ENCODE assay signal across 20 cellular contexts in the genomic region with DNA sequence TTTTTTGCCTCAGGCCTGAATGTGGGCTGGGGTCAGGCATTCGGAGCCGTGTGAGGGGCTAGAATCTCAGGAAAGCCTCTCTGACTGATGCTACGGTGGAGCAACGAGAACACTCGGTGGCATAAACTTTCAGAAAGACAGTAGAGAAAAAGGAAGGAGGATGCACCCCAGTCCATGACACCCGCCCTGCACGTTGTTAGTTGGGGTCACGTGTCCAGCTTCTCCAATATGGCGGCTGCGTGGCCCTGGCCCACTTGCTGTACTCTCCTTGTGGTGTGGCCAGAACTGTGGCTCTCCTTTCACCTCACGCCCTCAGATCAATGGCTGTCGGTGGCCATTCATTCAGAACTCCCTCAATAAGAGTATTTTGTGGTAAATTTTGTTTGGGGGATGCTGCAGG.
DNase-seq lines count a peak whose midpoint lies in the region; ATAC-seq, FAIRE-seq and TF ChIP-seq lines count a peak whose summit lies in the region.
"Had no signal": no experiment of that assay in that cellular context is flagged by ENCODE, and none has a peak within 500 bp of the region (broad histone marks: within the 10 kb centered on the region; RNA-seq: fewer than 3 reads in every experiment).

No MANE protein-coding gene starts in this region.

- H3K4me3 ChIP-seq in GM23338 (no peak overlapping the region), K562 (no peak overlapping the region), H7 (ENCODE audit: insufficient read depth, low read depth, low read length) (no peak overlapping the region)
- H3K4me3 ChIP-seq: BLaER1, GM23248 had no signal

- H3K4me2 ChIP-seq in GM23338: no peak overlapping the region
- H3K4me2 ChIP-seq in K562 (ENCODE audit: insufficient read depth, low read length): peak overlapping the region; percentile 40
- H3K4me2 ChIP-seq: BLaER1 had no signal

- H3K4me1 ChIP-seq in GM23338 (ENCODE audit: insufficient read depth): peaks cover 33% of the 10 kb centered on the region
- no peaks in the 10 kb centered on the region; a peak in 1 of 5 replicates for H3K4me1 ChIP-seq in K562 (replicated peaks in 1 of 2; ENCODE audit: control insufficient read depth in 2 of 2, insufficient read depth in 2 of 2, low read length in 2 of 2)
- H3K4me1 ChIP-seq: BLaER1, Caco-2 had no signal

- H3K27ac ChIP-seq in GM23338 (ENCODE audit: low read depth) (no peak overlapping the region), K562 (ENCODE audit: extremely low read depth, low read depth, low read length) (no peak overlapping the region)
- H3K27ac ChIP-seq: BLaER1, C4-2B, GM23248 had no signal

- peaks cover 6% of the 10 kb centered on the region; the same call in 1 of the 2 replicates for H3F3A ChIP-seq in GM23338 (replicated peaks; ENCODE audit: low read depth)

- H3K4me3 Mint-ChIP-seq in GM23338: no peak overlapping the region
- H3K4me3 Mint-ChIP-seq in osteocyte (ENCODE audit: unreplicated experiment): no peak overlapping the region
- H3K4me3 Mint-ChIP-seq: B cell; CD4-positive, CD25-positive, alpha-beta regulatory T cell; CD8-positive, alpha-beta T cell had no signal

- peak overlapping the region; percentile 74 for H2AFZ ChIP-seq in GM23338
- peak overlapping the region; percentile 77 for H2AFZ ChIP-seq in K562 (ENCODE audit: low read depth, low read length)
- H2AFZ ChIP-seq: GM23248 had no signal

- FAIRE-seq in K562 (lab: Jason Lieb, UNC): no peak
- FAIRE-seq: A204.1, G401.6, GM12892, H54 had no signal

- H3K9me3 Mint-ChIP-seq in GM23338: no peaks in the 10 kb centered on the region; the same call in 2 of the 3 replicates
- no peaks in the 10 kb centered on the region for H3K9me3 Mint-ChIP-seq in osteocyte (ENCODE audit: unreplicated experiment)
- H3K9me3 Mint-ChIP-seq: CD4-positive, CD25-positive, alpha-beta regulatory T cell; CD8-positive, alpha-beta T cell had no signal

- no peak for TF ChIP-seq EP300 in K562 (IDR thresholded peaks at IDR 0.05; ENCODE audit: low read length)

- intact Hi-C loops in K562 (cut with micrococcal nuclease): no loop called here

- H3K4me1 Mint-ChIP-seq in GM23338 (peaks cover 2% of the 10 kb centered on the region), osteocyte (ENCODE audit: unreplicated experiment) (peaks cover 3% of the 10 kb centered on the region)
- H3K4me1 Mint-ChIP-seq: B cell; CD4-positive, CD25-positive, alpha-beta regulatory T cell had no signal

- TF ChIP-seq CTCF in GM23338 (conservative IDR thresholded peaks at IDR 0.05; ENCODE audit: low read depth in 2 of 2) (peak in 1 of 2 experiments; percentile 44; a peak in 2 of 4 replicates), K562 (IDR thresholded peaks at IDR 0.05 in 2 of 3, conservative IDR thresholded peaks at IDR 0.05 in 1 of 3; ENCODE audit: insufficient read depth in 2 of 3, low read depth in 1 of 3, low read length in 3 of 3) (no peak), osteocyte (IDR thresholded peaks at IDR 0.05) (no peak)

- H3K36me3 Mint-ChIP-seq in GM23338 (ENCODE audit: low read depth): no peaks in the 10 kb centered on the region
- H3K36me3 Mint-ChIP-seq in osteocyte (ENCODE audit: unreplicated experiment): no peaks in the 10 kb centered on the region
- H3K36me3 Mint-ChIP-seq: CD4-positive, CD25-positive, alpha-beta regulatory T cell; CD8-positive, alpha-beta T cell had no signal

- in situ Hi-C loops in K562 (cut with MboI): no loop called here

- H3K9me3 ChIP-seq in K562 (replicated peaks; ENCODE audit: control insufficient read depth, insufficient read depth, low read depth, low read length): no peaks in the 10 kb centered on the region
- H3K9me3 ChIP-seq: BLaER1, Caco-2 had no signal

- H3K27me3 ChIP-seq in GM23338 (ENCODE audit: insufficient read depth) (no peaks in the 10 kb centered on the region), K562 (ENCODE audit: control insufficient read depth in 2 of 2, insufficient read depth in 2 of 2, low read length in 2 of 2) (peaks cover 0 to 22% of the 10 kb centered on the region in 2 experiments; a peak in 4 of 5 replicates), H7 (ENCODE audit: control insufficient read depth, insufficient read depth, low read length) (no peaks in the 10 kb centered on the region)
- H3K27me3 ChIP-seq: BLaER1 had no signal

- H3K36me3 ChIP-seq in GM23338 (ENCODE audit: insufficient read depth) (peaks cover 2% of the 10 kb centered on the region), K562 (ENCODE audit: control insufficient read depth, insufficient read depth, low read length) (no peaks in the 10 kb centered on the region), H7 (replicated peaks; ENCODE audit: control insufficient read depth, insufficient read depth, low read length) (no peaks in the 10 kb centered on the region)
- H3K36me3 ChIP-seq: BLaER1 had no signal

- POLR2A ChIA-PET in K562 (lab: Yijun Ruan, JAX): no interaction called here

- peaks cover 12% of the 10 kb centered on the region for H3K27me3 Mint-ChIP-seq in GM23338 (ENCODE audit: insufficient read depth, low read depth, poor library complexity)
- no peaks in the 10 kb centered on the region for H3K27me3 Mint-ChIP-seq in osteocyte (ENCODE audit: unreplicated experiment)
- H3K27me3 Mint-ChIP-seq: B cell; CD4-positive, CD25-positive, alpha-beta regulatory T cell had no signal

- no peak for TF ChIP-seq RAD21 in K562 (CRISPR knock-in tag; conservative IDR thresholded peaks at IDR 0.05 in 1 of 2, IDR thresholded peaks at IDR 0.05 in 1 of 2)

- CTCF ChIA-PET in K562 (lab: Yijun Ruan, JAX; ENCODE audit: low intra/inter-chr PET ratio): no interaction called here

- H3K79me2 ChIP-seq in GM23338 (replicated peaks; ENCODE audit: insufficient read depth): no peaks in the 10 kb centered on the region
- H3K79me2 ChIP-seq in K562 (ENCODE audit: control insufficient read depth, insufficient read depth, low read length): no peaks in the 10 kb centered on the region

- H3K9me1 ChIP-seq in K562 (ENCODE audit: control insufficient read depth, insufficient read depth, low read length): no peaks in the 10 kb centered on the region

- H3K9ac ChIP-seq in K562 (ENCODE audit: insufficient read depth in 1 of 2, low read depth in 2 of 2, low read length in 2 of 2): no peak overlapping the region
- H3K9ac ChIP-seq: BLaER1, GM23248 had no signal

- no peak overlapping the region for H3K27ac Mint-ChIP-seq in GM23338
- H3K27ac Mint-ChIP-seq in osteocyte (ENCODE audit: unreplicated experiment): no peak overlapping the region
- H3K27ac Mint-ChIP-seq: B cell; CD4-positive, CD25-positive, alpha-beta regulatory T cell; CD8-positive, alpha-beta T cell had no signal

- ATAC-seq in GM23338: no peak
- peak; percentile 79 for ATAC-seq in K562
- ATAC-seq: CD8-positive, alpha-beta T cell had no signal

- peaks cover 13% of the 10 kb centered on the region for H3K9me2 ChIP-seq in GM23338 (ENCODE audit: insufficient read depth)

- 7% methylated on average over 12 of the region's 12 CpGs for WGBS in K562 (ENCODE audit: insufficient coverage, low coverage, missing lambda C conversion rate)

- no peak for DNase-seq in GM23338 (ENCODE audit: low spot score)
- DNase-seq in K562 (ENCODE audit: extremely low read depth in 1 of 4, low spot score in 3 of 4): peak; percentile 14 to 55 (median 43)
- peak; percentile 57 for DNase-seq in osteocyte (ENCODE audit: extremely low spot score, unreplicated experiment)
- no peak for DNase-seq in cerebellum (ENCODE audit: low spot score)
- DNase-seq in nucleus accumbens (lab: John Stamatoyannopoulos, UW): no peak
- no peak for DNase-seq in H7
- DNase-seq: Caco-2; CD4-positive, CD25-positive, alpha-beta regulatory T cell; CD8-positive, alpha-beta T cell; DMS153; DND-41; GM23248; HCEC 1CT had no signal

- BruUV-seq in K562 (replicated peaks; lab: Mats Ljungman, UMichigan): no TSS peak

- H4K20me1 ChIP-seq in GM23338 (replicated peaks; ENCODE audit: insufficient read depth): no peaks in the 10 kb centered on the region
- no peaks in the 10 kb centered on the region for H4K20me1 ChIP-seq in K562 (replicated peaks; ENCODE audit: control insufficient read depth, insufficient read depth, low read length)
- H4K20me1 ChIP-seq: BLaER1 had no signal

- no peak for TF ChIP-seq POLR2A in K562 (conservative IDR thresholded peaks at IDR 0.05)

TF ChIP-seq in GM23338, 12 proteins besides CTCF, POLR2A, EP300 and RAD21 (continues in another document):
- no peak for TF ChIP-seq EZH2phosphoT487 (IDR thresholded peaks at IDR 0.05; ENCODE audit: unreplicated experiment)
- TF ChIP-seq NANOG (IDR thresholded peaks at IDR 0.05; ENCODE audit: borderline replicate concordance): no peak

TF ChIP-seq in K562, 482 proteins besides CTCF, POLR2A, EP300 and RAD21 (continues in another document):
- TF ChIP-seq SAFB (IDR thresholded peaks at IDR 0.05; ENCODE audit: borderline replicate concordance, low read depth, low read length): no peak
- TF ChIP-seq, protein P1, sequence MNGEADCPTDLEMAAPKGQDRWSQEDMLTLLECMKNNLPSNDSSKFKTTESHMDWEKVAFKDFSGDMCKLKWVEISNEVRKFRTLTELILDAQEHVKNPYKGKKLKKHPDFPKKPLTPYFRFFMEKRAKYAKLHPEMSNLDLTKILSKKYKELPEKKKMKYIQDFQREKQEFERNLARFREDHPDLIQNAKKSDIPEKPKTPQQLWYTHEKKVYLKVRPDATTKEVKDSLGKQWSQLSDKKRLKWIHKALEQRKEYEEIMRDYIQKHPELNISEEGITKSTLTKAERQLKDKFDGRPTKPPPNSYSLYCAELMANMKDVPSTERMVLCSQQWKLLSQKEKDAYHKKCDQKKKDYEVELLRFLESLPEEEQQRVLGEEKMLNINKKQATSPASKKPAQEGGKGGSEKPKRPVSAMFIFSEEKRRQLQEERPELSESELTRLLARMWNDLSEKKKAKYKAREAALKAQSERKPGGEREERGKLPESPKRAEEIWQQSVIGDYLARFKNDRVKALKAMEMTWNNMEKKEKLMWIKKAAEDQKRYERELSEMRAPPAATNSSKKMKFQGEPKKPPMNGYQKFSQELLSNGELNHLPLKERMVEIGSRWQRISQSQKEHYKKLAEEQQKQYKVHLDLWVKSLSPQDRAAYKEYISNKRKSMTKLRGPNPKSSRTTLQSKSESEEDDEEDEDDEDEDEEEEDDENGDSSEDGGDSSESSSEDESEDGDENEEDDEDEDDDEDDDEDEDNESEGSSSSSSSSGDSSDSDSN (IDR thresholded peaks at IDR 0.05; ENCODE audit: borderline replicate concordance in 1 of 2, low read depth in 2 of 2, low read length in 2 of 2): no peak
- TF ChIP-seq ZNF41 (CRISPR knock-in tag; conservative IDR thresholded peaks at IDR 0.05): no peak
- no peak for TF ChIP-seq RBM15 (IDR thresholded peaks at IDR 0.05; ENCODE audit: insufficient read depth, low read length)
- no peak for TF ChIP-seq KLF16 (IDR thresholded peaks at IDR 0.05)
- TF ChIP-seq, protein P2, sequence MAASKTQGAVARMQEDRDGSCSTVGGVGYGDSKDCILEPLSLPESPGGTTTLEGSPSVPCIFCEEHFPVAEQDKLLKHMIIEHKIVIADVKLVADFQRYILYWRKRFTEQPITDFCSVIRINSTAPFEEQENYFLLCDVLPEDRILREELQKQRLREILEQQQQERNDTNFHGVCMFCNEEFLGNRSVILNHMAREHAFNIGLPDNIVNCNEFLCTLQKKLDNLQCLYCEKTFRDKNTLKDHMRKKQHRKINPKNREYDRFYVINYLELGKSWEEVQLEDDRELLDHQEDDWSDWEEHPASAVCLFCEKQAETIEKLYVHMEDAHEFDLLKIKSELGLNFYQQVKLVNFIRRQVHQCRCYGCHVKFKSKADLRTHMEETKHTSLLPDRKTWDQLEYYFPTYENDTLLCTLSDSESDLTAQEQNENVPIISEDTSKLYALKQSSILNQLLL (CRISPR knock-in tag; IDR thresholded peaks at IDR 0.05; ENCODE audit: borderline replicate concordance): no peak

Comparison
In these comparisons a context has a peak if more than half of its experiments do, and no peak if none do; other contexts are left out.
1. DNase-seq: peak in K562 (4 of 4) and osteocyte (single experiment); none in GM23338 (single experiment), cerebellum (single experiment), nucleus accumbens (0 of 56) and H7 (single experiment).